Comparison of ENCODE assay signal across 32 cellular contexts in genomic region chr2:29343830-29344229, GRCh38.
DNase-seq lines count a peak whose midpoint lies in the region; TF ChIP-seq lines count a peak whose summit lies in the region.
"Had no signal": no experiment of that assay in that cellular context is flagged by ENCODE, and none has a peak within 500 bp of the region (broad histone marks: within the 10 kb centered on the region; RNA-seq: fewer than 3 reads in every experiment).

No MANE protein-coding gene starts in this region.

- H3K27ac Mint-ChIP-seq in neural progenitor cell: no peak overlapping the region
- H3K27ac Mint-ChIP-seq: activated CD8-positive, alpha-beta T cell treated with anti-CD3 and anti-CD28 coated beads, Interleukin-2, amount 10 ng/mL, durations not matched to agents 7 days and 5 days; activated naive CD4-positive, alpha-beta T cell treated with anti-CD3 and anti-CD28 coated beads, Interleukin-2, amount 50 U/mL, for 24 hours; stimulated activated naive CD8-positive, alpha-beta T cell treated with anti-CD3 and anti-CD28 coated beads, Interleukin-15, Interleukin-2, amounts not matched to agents 100 ng/mL and 50 ng/mL, for 24 hours; T-helper 17 cell had no signal

- TF ChIP-seq CTCF in GM12875 (IDR thresholded peaks at IDR 0.05; ENCODE audit: borderline replicate concordance, insufficient read depth, low read depth, low read length) (peak; percentile 15; the same call in 1 of the 2 replicates), choroid plexus epithelial cell (conservative IDR thresholded peaks at IDR 0.05; ENCODE audit: low read depth, low read length) (peak; percentile 12), neural progenitor cell (IDR thresholded peaks at IDR 0.05) (peak; percentile 21), sigmoid colon (IDR thresholded peaks at IDR 0.05) (no peak)

- H3K9me3 ChIP-seq in neural progenitor cell (ENCODE audit: low read depth): no peaks in the 10 kb centered on the region
- no peaks in the 10 kb centered on the region for H3K9me3 ChIP-seq in sigmoid colon
- H3K9me3 ChIP-seq: BLaER1 treated with 17β-estradiol and CSF1 and Interleukin-3, amounts not matched to agents 10 nM and 100 nM; gastroesophageal sphincter; right atrium auricular region; testis had no signal

- H2AFZ ChIP-seq in neural progenitor cell (replicated peaks): no peak overlapping the region
- H2AFZ ChIP-seq: parathyroid adenoma had no signal

- H3K4me3 ChIP-seq in GM12875 (ENCODE audit: low read depth, low read length) (no peak overlapping the region), choroid plexus epithelial cell (ENCODE audit: low read depth, low read length) (no peak overlapping the region), neural progenitor cell (no peak overlapping the region), sigmoid colon (no peak overlapping the region)
- H3K4me3 ChIP-seq: BLaER1 treated with 17β-estradiol and CSF1 and Interleukin-3, amounts not matched to agents 10 nM and 100 nM; gastroesophageal sphincter; right atrium auricular region; SK-N-MC; testis had no signal

- H3K36me3 ChIP-seq in neural progenitor cell (no peaks in the 10 kb centered on the region), sigmoid colon (no peaks in the 10 kb centered on the region)
- H3K36me3 ChIP-seq: BLaER1 treated with 17β-estradiol and CSF1 and Interleukin-3, amounts not matched to agents 10 nM and 100 nM; brain microvascular endothelial cell; gastroesophageal sphincter; right atrium auricular region had no signal

- no peak overlapping the region for H3K4me3 Mint-ChIP-seq in neural progenitor cell
- H3K4me3 Mint-ChIP-seq: activated CD8-positive, alpha-beta T cell treated with anti-CD3 and anti-CD28 coated beads, Interleukin-2, amount 10 ng/mL, durations not matched to agents 7 days and 5 days; activated naive CD4-positive, alpha-beta T cell treated with anti-CD3 and anti-CD28 coated beads, Interleukin-2, amount 50 U/mL, for 24 hours; nephron progenitor cell; stimulated activated naive CD8-positive, alpha-beta T cell treated with anti-CD3 and anti-CD28 coated beads, Interleukin-15, Interleukin-2, amounts not matched to agents 100 ng/mL and 50 ng/mL, for 24 hours; T-helper 17 cell had no signal

- no peak overlapping the region for H3K4me2 ChIP-seq in neural progenitor cell
- H3K4me2 ChIP-seq: BLaER1 treated with 17β-estradiol and CSF1 and Interleukin-3, amounts not matched to agents 10 nM and 100 nM had no signal

- peak; percentile 54 for DNase-seq in NCI-H2171 (lab: John Stamatoyannopoulos, UW)
- no peak for DNase-seq in choroid plexus epithelial cell (ENCODE audit: low read depth)
- no peak for DNase-seq in neural progenitor cell (ENCODE audit: low spot score)
- DNase-seq in T-helper 1 cell: no peak
- DNase-seq in T-helper 2 cell: no peak
- DNase-seq in middle frontal gyrus (ENCODE audit: extremely low spot score, low spot score): no peak
- DNase-seq in sigmoid colon: no peak
- DNase-seq: activated CD8-positive, alpha-beta T cell treated with anti-CD3 and anti-CD28 coated beads, Interleukin-2, amount 10 ng/mL, durations not matched to agents 7 days and 5 days; amniotic stem cell; brain microvascular endothelial cell; COR-L47; DMS79; GDM1; hippocampal formation; IMR-90; NCI-H1436 treated with DMSO at 0.1 percent for 48 hours; NCI-H446; NCI-H82; nephron progenitor cell; stimulated activated CD4-positive, alpha-beta T cell treated with anti-CD3 and anti-CD28 coated beads, Interleukin-1b, Interleukin-23, amount 100 ng/mL, for 48 hours; stimulated activated CD8-positive, alpha-beta memory T cell treated with anti-CD3 and anti-CD28 coated beads, Interleukin-4, amount 100 ng/mL, for 48 hours; T-helper 17 cell; testis had no signal

- H3K27me3 ChIP-seq in neural progenitor cell: no peaks in the 10 kb centered on the region
- H3K27me3 ChIP-seq in sigmoid colon: no peaks in the 10 kb centered on the region
- H3K27me3 ChIP-seq: BLaER1 treated with 17β-estradiol and CSF1 and Interleukin-3, amounts not matched to agents 10 nM and 100 nM; brain microvascular endothelial cell; right atrium auricular region; testis had no signal

- no peaks in the 10 kb centered on the region for H3K27me3 Mint-ChIP-seq in neural progenitor cell (ENCODE audit: insufficient read depth, low read depth)

- H3K27ac ChIP-seq in neural progenitor cell (no peak overlapping the region), sigmoid colon (no peak overlapping the region)
- H3K27ac ChIP-seq: BLaER1 treated with 17β-estradiol and CSF1 and Interleukin-3, amounts not matched to agents 10 nM and 100 nM; brain microvascular endothelial cell; gastroesophageal sphincter; parathyroid adenoma; right atrium auricular region; RWPE1; SK-N-MC; testis had no signal

- no peaks in the 10 kb centered on the region for H3K9me3 Mint-ChIP-seq in neural progenitor cell
- H3K9me3 Mint-ChIP-seq: activated naive CD4-positive, alpha-beta T cell treated with anti-CD3 and anti-CD28 coated beads, Interleukin-2, amount 50 U/mL, for 24 hours; nephron progenitor cell; stimulated activated naive CD8-positive, alpha-beta T cell treated with anti-CD3 and anti-CD28 coated beads, Interleukin-15, Interleukin-2, amounts not matched to agents 100 ng/mL and 50 ng/mL, for 24 hours had no signal

- H3K9ac ChIP-seq in neural progenitor cell: no peak overlapping the region
- H3K9ac ChIP-seq: BLaER1 treated with 17β-estradiol and CSF1 and Interleukin-3, amounts not matched to agents 10 nM and 100 nM; parathyroid adenoma had no signal

- no peak for TF ChIP-seq EP300 in sigmoid colon (IDR thresholded peaks at IDR 0.05)

- H3K4me1 ChIP-seq in neural progenitor cell (no peaks in the 10 kb centered on the region), sigmoid colon (no peaks in the 10 kb centered on the region)
- H3K4me1 ChIP-seq: gastroesophageal sphincter, right atrium auricular region, testis had no signal

- H4K20me1 ChIP-seq in neural progenitor cell (ENCODE audit: low read depth): no peaks in the 10 kb centered on the region
- H4K20me1 ChIP-seq: BLaER1 treated with 17β-estradiol and CSF1 and Interleukin-3, amounts not matched to agents 10 nM and 100 nM had no signal

- TF ChIP-seq POLR2A in sigmoid colon (IDR thresholded peaks at IDR 0.05): no peak

- intact Hi-C loops in sigmoid colon (cut with DNase I): no loop called here

- peaks cover 19% of the 10 kb centered on the region for H3K4me1 Mint-ChIP-seq in neural progenitor cell
- H3K4me1 Mint-ChIP-seq: activated naive CD4-positive, alpha-beta T cell treated with anti-CD3 and anti-CD28 coated beads, Interleukin-2, amount 50 U/mL, for 24 hours had no signal

- no peaks in the 10 kb centered on the region for H3K36me3 Mint-ChIP-seq in neural progenitor cell
- H3K36me3 Mint-ChIP-seq: activated naive CD4-positive, alpha-beta T cell treated with anti-CD3 and anti-CD28 coated beads, Interleukin-2, amount 50 U/mL, for 24 hours had no signal

- no peaks in the 10 kb centered on the region for H3F3A ChIP-seq in neural progenitor cell (ENCODE audit: low read depth)

- H3K79me2 ChIP-seq in neural progenitor cell (ENCODE audit: low read depth): no peaks in the 10 kb centered on the region
- H3K79me2 ChIP-seq: parathyroid adenoma had no signal

Comparison
In these comparisons a context has a peak if more than half of its experiments do, and no peak if none do; other contexts are left out.
1. CTCF ChIP-seq: peak in GM12875 (single experiment), choroid plexus epithelial cell (single experiment) and neural progenitor cell (single experiment); none in sigmoid colon (0 of 4).